In genomic region chrX:3592184-3592583, GRCh38 we compare ENCODE assay signal across 16 cellular contexts.
A peak's percentile ranks its signal among the peaks of the same experiment; 100 is the strongest.
DNase-seq lines count a peak whose midpoint lies in the region; ATAC-seq, FAIRE-seq and TF ChIP-seq lines count a peak whose summit lies in the region.
"Had no signal": no experiment of that assay in that cellular context is flagged by ENCODE, and none has a peak within 500 bp of the region (broad histone marks: within the 10 kb centered on the region; RNA-seq: fewer than 3 reads in every experiment).

No MANE protein-coding gene starts in this region.

- no peak for TF ChIP-seq CTCF in K562 (IDR thresholded peaks at IDR 0.05 in 2 of 3, conservative IDR thresholded peaks at IDR 0.05 in 1 of 3; ENCODE audit: insufficient read depth in 2 of 3, low read depth in 1 of 3, low read length in 3 of 3)
- TF ChIP-seq CTCF in progenitor cell of endocrine pancreas (IDR thresholded peaks at IDR 0.05; ENCODE audit: unreplicated experiment), result no peak

- peak; percentile 6 to 44 for DNase-seq in HAP-1 (ENCODE audit: low spot score in 2 of 2)
- DNase-seq in K562 (ENCODE audit: extremely low read depth in 1 of 4, low spot score in 3 of 4), result peak in 1 of 4 experiments; percentile 6
- DNase-seq in progenitor cell of endocrine pancreas (ENCODE audit: low spot score, unreplicated experiment), result no peak
- DNase-seq in activated T-cell treated with anti-CD3 and anti-CD28 coated beads, Interleukin-2, amount 50 U/mL, for 4 hours, result no peak
- DNase-seq in NCI-H1930 (lab: John Stamatoyannopoulos, UW), result no peak
- DNase-seq: BE2C; CD4-positive, alpha-beta memory T cell; DND-41; Karpas-422; MM.1S; NCI-H187 treated with DMSO at 0.1 percent for 48 hours; NCI-H2171 treated with DMSO at 0.1 percent for 48 hours; SHP77 had no signal

- H3K9ac ChIP-seq in K562 (ENCODE audit: insufficient read depth in 1 of 2, low read depth in 2 of 2, low read length in 2 of 2) (no peak overlapping the region), iPS-20b (ENCODE audit: low read depth, low read length) (peak overlapping the region; percentile 41; the same call in 1 of the 2 replicates)

- H3K27me3 Mint-ChIP-seq in progenitor cell of endocrine pancreas, result no peaks in the 10 kb centered on the region
- no peaks in the 10 kb centered on the region for H3K27me3 Mint-ChIP-seq in activated T-cell treated with anti-CD3 and anti-CD28 coated beads, Interleukin-2, amount 50 U/mL, for 4 hours (ENCODE audit: low read depth)
- H3K27me3 Mint-ChIP-seq: CD4-positive, alpha-beta memory T cell had no signal

- no peak overlapping the region for H3K4me2 ChIP-seq in K562 (ENCODE audit: insufficient read depth, low read length)

- H3K36me3 Mint-ChIP-seq in progenitor cell of endocrine pancreas (ENCODE audit: insufficient read depth), result no peaks in the 10 kb centered on the region
- H3K36me3 Mint-ChIP-seq in activated T-cell treated with anti-CD3 and anti-CD28 coated beads, Interleukin-2, amount 50 U/mL, for 4 hours (ENCODE audit: insufficient read depth), result peaks cover 4% of the 10 kb centered on the region

- H3K4me3 ChIP-seq in HAP-1 (no peak overlapping the region), K562 (no peak overlapping the region), iPS-20b (ENCODE audit: low read length) (peak overlapping the region; percentile 51; the same call in 1 of the 2 replicates)

- WGBS in K562 (ENCODE audit: insufficient coverage, low coverage, missing lambda C conversion rate), result 9% methylated on average over 7 of the region's 12 CpGs

- peak; percentile 59 for ATAC-seq in K562
- no peak for ATAC-seq in HG02852 (IDR thresholded peaks at IDR 0.05; ENCODE audit: unreplicated experiment)
- no peak for ATAC-seq in activated T-cell treated with anti-CD3 and anti-CD28 coated beads, Interleukin-2, amount 50 U/mL, for 4 hours

- no peak for TF ChIP-seq POLR2A in K562 (conservative IDR thresholded peaks at IDR 0.05)

- in situ Hi-C loops in HAP-1 (cut with MboI; ENCODE audit: low sequenced_read_pairs), result no loop called here
- in situ Hi-C loops in K562 (cut with MboI), result no loop called here

- POLR2A ChIA-PET in K562 (lab: Yijun Ruan, JAX), result no interaction called here

- CTCF ChIA-PET in K562 (lab: Yijun Ruan, JAX; ENCODE audit: low intra/inter-chr PET ratio), result no interaction called here

- peak overlapping the region; percentile 31 for H3K4me3 Mint-ChIP-seq in progenitor cell of endocrine pancreas (ENCODE audit: low read depth)
- H3K4me3 Mint-ChIP-seq in activated T-cell treated with anti-CD3 and anti-CD28 coated beads, Interleukin-2, amount 50 U/mL, for 4 hours, result no peak overlapping the region
- H3K4me3 Mint-ChIP-seq: CD4-positive, alpha-beta memory T cell had no signal

- no peaks in the 10 kb centered on the region for H3K9me3 ChIP-seq in HAP-1
- H3K9me3 ChIP-seq in K562 (replicated peaks; ENCODE audit: control insufficient read depth, insufficient read depth, low read depth, low read length), result no peaks in the 10 kb centered on the region
- no peaks in the 10 kb centered on the region for H3K9me3 ChIP-seq in iPS-20b (ENCODE audit: insufficient read depth, low read depth, low read length)
- H3K9me3 ChIP-seq: BE2C had no signal

- H4K20me1 ChIP-seq in K562 (replicated peaks; ENCODE audit: control insufficient read depth, insufficient read depth, low read length), result no peaks in the 10 kb centered on the region

- no peaks in the 10 kb centered on the region for H3K9me1 ChIP-seq in K562 (ENCODE audit: control insufficient read depth, insufficient read depth, low read length)

- no TSS peak for BruUV-seq in K562 (replicated peaks; lab: Mats Ljungman, UMichigan)

- no peaks in the 10 kb centered on the region for H3K79me2 ChIP-seq in K562 (ENCODE audit: control insufficient read depth, insufficient read depth, low read length)

- intact Hi-C loops in K562 (cut with micrococcal nuclease), result no loop called here

- H3K4me1 Mint-ChIP-seq in progenitor cell of endocrine pancreas (ENCODE audit: low read depth), result no peaks in the 10 kb centered on the region
- peaks cover 5% of the 10 kb centered on the region for H3K4me1 Mint-ChIP-seq in activated T-cell treated with anti-CD3 and anti-CD28 coated beads, Interleukin-2, amount 50 U/mL, for 4 hours (ENCODE audit: low read depth)

- H2AFZ ChIP-seq in K562 (ENCODE audit: low read depth, low read length), result peak overlapping the region; percentile 74; the same call in 1 of the 2 replicates

- no peak for TF ChIP-seq RAD21 in K562 (CRISPR knock-in tag; conservative IDR thresholded peaks at IDR 0.05 in 1 of 2, IDR thresholded peaks at IDR 0.05 in 1 of 2)

- H3K36me3 ChIP-seq in HAP-1 (replicated peaks), result no peaks in the 10 kb centered on the region
- H3K36me3 ChIP-seq in K562 (ENCODE audit: control insufficient read depth, insufficient read depth, low read length), result no peaks in the 10 kb centered on the region
- no peaks in the 10 kb centered on the region for H3K36me3 ChIP-seq in iPS-20b (ENCODE audit: insufficient read depth, low read depth, low read length)
- H3K36me3 ChIP-seq: BE2C had no signal

- H3K4me1 ChIP-seq in HAP-1 (no peaks in the 10 kb centered on the region), K562 (replicated peaks in 1 of 2; ENCODE audit: control insufficient read depth in 2 of 2, insufficient read depth in 2 of 2, low read length in 2 of 2) (no peaks in the 10 kb centered on the region), iPS-20b (ENCODE audit: insufficient read depth, low read length) (no peaks in the 10 kb centered on the region)
- H3K4me1 ChIP-seq: BE2C had no signal

- no peak for FAIRE-seq in K562 (lab: Jason Lieb, UNC)
- FAIRE-seq: RCC 7860 had no signal

- H3K27me3 ChIP-seq in HAP-1 (ENCODE audit: low read depth), result no peaks in the 10 kb centered on the region
- H3K27me3 ChIP-seq in K562 (ENCODE audit: control insufficient read depth in 2 of 2, insufficient read depth in 2 of 2, low read length in 2 of 2), result no peaks in the 10 kb centered on the region
- H3K27me3 ChIP-seq in iPS-20b (ENCODE audit: insufficient read depth, low read length), result no peaks in the 10 kb centered on the region
- H3K27me3 ChIP-seq: BE2C had no signal

- H3K27ac Mint-ChIP-seq in progenitor cell of endocrine pancreas, result no peak overlapping the region

- TF ChIP-seq EP300 in K562 (IDR thresholded peaks at IDR 0.05; ENCODE audit: low read length), result no peak

- H3K27ac ChIP-seq in K562 (ENCODE audit: extremely low read depth, low read depth, low read length) (no peak overlapping the region), iPS-20b (ENCODE audit: low read length) (no peak overlapping the region)

- H3K9me3 Mint-ChIP-seq in progenitor cell of endocrine pancreas (ENCODE audit: low read depth), result peaks cover 2% of the 10 kb centered on the region
- H3K9me3 Mint-ChIP-seq in activated T-cell treated with anti-CD3 and anti-CD28 coated beads, Interleukin-2, amount 50 U/mL, for 4 hours, result no peaks in the 10 kb centered on the region

TF ChIP-seq in K562, 482 proteins besides CTCF, POLR2A, EP300 and RAD21:
- no peak for TF ChIP-seq DDX20 (tag; IDR thresholded peaks at IDR 0.05; ENCODE audit: low read depth)
- TF ChIP-seq XRCC3 (IDR thresholded peaks at IDR 0.05), result no peak

Comparison
In these comparisons a context has a peak if more than half of its experiments do, and no peak if none do; other contexts are left out.
1. DNase-seq: peak in HAP-1 (2 of 2); none in progenitor cell of endocrine pancreas (single experiment), activated T-cell treated with anti-CD3 and anti-CD28 coated beads, Interleukin-2, amount 50 U/mL, for 4 hours (single experiment) and NCI-H1930 (0 of 2).